28 cellular contexts compared by ENCODE assay signal in genomic region chr17:57152916-57153528, GRCh38.
"Had no signal": no experiment of that assay in that cellular context is flagged by ENCODE, and none has a peak within 500 bp of the region (broad histone marks: within the 10 kb centered on the region; RNA-seq: fewer than 3 reads in every experiment).

No MANE protein-coding gene starts in this region.

- H3K27ac ChIP-seq: epithelial cell of prostate, esophagus squamous epithelium, WERI-Rb-1 had no signal

- H3K4me3 ChIP-seq: esophagus squamous epithelium had no signal

- FAIRE-seq: astrocyte, colon, frontal cortex had no signal

- DNase-seq: activated B cell treated with CpG ODN at 0.5 μM for 24 hours; activated CD4-positive, alpha-beta T cell treated with anti-CD3 and anti-CD28 coated beads for 48 hours; activated CD4-positive, alpha-beta T cell treated with anti-CD3 and anti-CD28 coated beads, Interleukin-2, amount 50 U/mL, for 1 hour; activated CD4-positive, alpha-beta T cell treated with anti-CD3 and anti-CD28 coated beads, Interleukin-2, amount 50 U/mL, for 48 hours; activated CD8-positive, alpha-beta memory T cell treated with anti-CD3 and anti-CD28 coated beads for 24 hours; activated CD8-positive, alpha-beta T cell treated with anti-CD3 and anti-CD28 coated beads for 36 hours; activated effector memory CD4-positive, alpha-beta T cell treated with Interleukin-2 at 50 U/mL for 16 hours; activated gamma-delta T cell treated with Interleukin-2 at 50 U/mL for 16 hours; activated naive CD4-positive, alpha-beta T cell treated with anti-CD3 and anti-CD28 coated beads, Interleukin-2, amount 50 U/mL, for 16 hours; activated naive CD4-positive, alpha-beta T cell treated with Interleukin-2 at 50 U/mL for 16 hours; activated T-cell treated with anti-CD3 and anti-CD28 coated beads, Interleukin-2, amount 50 U/mL, for 4 hours; amniotic stem cell; anterior cingulate cortex; caudate nucleus; cortex of kidney; dermis blood vessel endothelial cell; effector CD4-positive, alpha-beta T cell; effector memory CD8-positive, alpha-beta T cell; esophagus squamous epithelium; T-helper 17 cell; T1000; WERI-Rb-1 had no signal

- ATAC-seq: activated CD4-positive, CD25-positive, alpha-beta regulatory T cell treated with anti-CD3 and anti-CD28 coated beads, Interleukin-2, amount 50 U/mL, for 24 hours; activated CD8-positive, alpha-beta T cell treated with anti-CD3 and anti-CD28 coated beads for 36 hours; activated T-cell treated with anti-CD3 and anti-CD28 coated beads, Interleukin-2, amount 50 U/mL, for 4 hours; activated T-helper 17 cell treated with anti-CD3 and anti-CD28 coated beads, Interleukin-2, amount 50 U/mL, for 72 hours; effector memory CD8-positive, alpha-beta T cell; T-helper 17 cell had no signal

- H3K36me3 ChIP-seq: esophagus squamous epithelium, WERI-Rb-1 had no signal
